9 cellular contexts compared by ENCODE assay signal in the genomic region with DNA sequence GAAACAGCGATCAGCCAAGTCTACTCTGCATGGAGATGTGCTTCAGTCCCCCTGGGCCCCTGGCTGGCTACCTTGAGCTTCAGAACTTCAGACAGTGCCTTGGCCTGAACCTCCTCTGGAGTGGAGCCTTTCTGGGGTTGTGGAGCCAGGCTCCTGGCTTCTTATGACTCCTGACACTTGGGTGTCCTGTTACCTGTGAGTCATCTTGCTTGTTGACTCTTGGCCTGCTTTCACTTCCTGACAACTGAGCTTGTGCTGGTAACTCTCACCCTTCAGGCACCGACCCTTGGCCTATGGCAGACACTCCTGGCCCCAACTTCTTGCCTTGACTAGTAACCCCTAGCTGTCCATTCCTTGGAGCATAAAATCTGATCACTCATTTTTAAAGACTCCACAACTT. TPM values are rescaled to one million over a fixed set of nuclear protein-coding genes. Genes with fewer than 3 reads are reported as not detected.
A peak's percentile ranks its signal among the peaks of the same experiment; 100 is the strongest.
DNase-seq lines count a peak whose midpoint lies in the region; ATAC-seq, FAIRE-seq and TF ChIP-seq lines count a peak whose summit lies in the region.
"Had no signal": no experiment of that assay in that cellular context is flagged by ENCODE, and none has a peak within 500 bp of the region (broad histone marks: within the 10 kb centered on the region; RNA-seq: fewer than 3 reads in every experiment).

No MANE protein-coding gene starts in this region.

- no TSS peak for BruUV-seq in MCF 10A (replicated peaks; lab: Mats Ljungman, UMichigan)

- H3K27me3 Mint-ChIP-seq in MCF 10A (ENCODE audit: insufficient read depth, unreplicated experiment), result no peaks in the 10 kb centered on the region

- DNase-seq in GM12892 (ENCODE audit: insufficient read length) (peak; percentile 10), HuH-7 (ENCODE audit: low spot score) (peak; percentile 44), MCF 10A (ENCODE audit: unreplicated experiment) (peak; percentile 93), smooth muscle cell (lab: John Stamatoyannopoulos, UW; ENCODE audit: unreplicated experiment) (no peak), NCI-H526 treated with DMSO at 0.1 percent for 48 hours (lab: John Stamatoyannopoulos, UW) (no peak), DMS79 treated with DMSO at 0.1 percent for 48 hours (lab: John Stamatoyannopoulos, UW) (no peak)
- DNase-seq in central memory CD4-positive, alpha-beta T cell, result no peak

- no peaks in the 10 kb centered on the region for H3K79me2 ChIP-seq in smooth muscle cell (ENCODE audit: low read depth)

- no peak for TF ChIP-seq POLR2A in GM12892 (IDR thresholded peaks at IDR 0.05; ENCODE audit: low read depth, low read length)

- no peaks in the 10 kb centered on the region for H3K4me1 ChIP-seq in smooth muscle cell (ENCODE audit: low read depth)

- intact Hi-C loops in MCF 10A (cut with micrococcal nuclease), result no loop called here

- no peaks in the 10 kb centered on the region for H3K27me3 ChIP-seq in smooth muscle cell (ENCODE audit: low read depth)

- H3K4me3 ChIP-seq in smooth muscle cell, result no peak overlapping the region
- H3K4me3 ChIP-seq: SK-N-MC had no signal

- H4K20me1 ChIP-seq in smooth muscle cell (ENCODE audit: low read depth), result no peaks in the 10 kb centered on the region

- H3K9ac ChIP-seq in smooth muscle cell (ENCODE audit: low read depth), result no peak overlapping the region

- CTCF ChIA-PET in MCF 10A (lab: Yijun Ruan, JAX), result interaction anchor here (0.6 to 1.8 kb wide), 6 partner anchors 15 to 300 kb away, joined by 3 to 6 read pairs (median 5); no protein-coding TSS in a partner anchor

- peaks cover 4% of the 10 kb centered on the region for H3K36me3 ChIP-seq in smooth muscle cell (ENCODE audit: low read depth)

- H3K9me3 ChIP-seq in smooth muscle cell (replicated peaks; ENCODE audit: low read depth), result no peaks in the 10 kb centered on the region

- peaks cover 11% of the 10 kb centered on the region for H3K4me1 Mint-ChIP-seq in MCF 10A (ENCODE audit: insufficient read depth, unreplicated experiment)

- peak overlapping the region; percentile 21 for H2AFZ ChIP-seq in smooth muscle cell (ENCODE audit: low read depth)

- no peak overlapping the region for H3K4me2 ChIP-seq in smooth muscle cell

- TF ChIP-seq CTCF in MCF 10A (IDR thresholded peaks at IDR 0.05; ENCODE audit: unreplicated experiment) (no peak), smooth muscle cell (IDR thresholded peaks at IDR 0.05; ENCODE audit: borderline replicate concordance, insufficient read depth, poor library complexity, severe bottlenecking) (no peak)

- H3K9me3 Mint-ChIP-seq in MCF 10A (ENCODE audit: unreplicated experiment), result no peaks in the 10 kb centered on the region

- H3K36me3 Mint-ChIP-seq in MCF 10A (ENCODE audit: insufficient read depth, unreplicated experiment), result no peaks in the 10 kb centered on the region

- 47% methylated on average over 2 of the region's 2 CpGs for WGBS in smooth muscle cell (ENCODE audit: low lambda C conversion rate)

- FAIRE-seq in GM12892 (lab: Jason Lieb, UNC), result no peak

- no peaks in the 10 kb centered on the region for H3F3A ChIP-seq in smooth muscle cell (ENCODE audit: low read depth)

- H3K27ac Mint-ChIP-seq in MCF 10A (ENCODE audit: low read depth, unreplicated experiment), result peak overlapping the region; percentile 61

- no peak overlapping the region for H3K4me3 Mint-ChIP-seq in MCF 10A (ENCODE audit: unreplicated experiment)

- H3K27ac ChIP-seq in smooth muscle cell (ENCODE audit: low read depth), result peak overlapping the region; percentile 41
- H3K27ac ChIP-seq: SK-N-MC had no signal

- POLR2A ChIA-PET in MCF 10A (lab: Yijun Ruan, JAX), result interaction anchor here (0.6 to 1.4 kb wide), 5 partner anchors 10 to 192 kb away, joined by 3 to 10 read pairs (median 4); no protein-coding TSS in a partner anchor

- peak; percentile 90 for ATAC-seq in GM21825 (IDR thresholded peaks at IDR 0.05; ENCODE audit: unreplicated experiment)

RNA-seq across cellular contexts. Expression of a gene that starts 46.5 kb away (rescaled TPM):
- not detected for polyA plus RNA-seq in GM12892 (2012; ENCODE audit: missing spikeins)
- not detected in 2 replicates for total RNA-seq in MCF 10A (2022)
- 0.13 TPM in 1 of 2 replicates, not detected in the other for total RNA-seq in smooth muscle cell
- polyA plus RNA-seq in smooth muscle cell, result not detected in 2 replicates

RNA-seq across cellular contexts. Expression of a gene that starts 52.1 kb away (rescaled TPM):
- 11.1 TPM for polyA plus RNA-seq in GM12892 (2012; ENCODE audit: missing spikeins)
- total RNA-seq in MCF 10A (2022) (31.9 and 43.4 TPM in 2 replicates), smooth muscle cell (69.0 and 70.9 TPM in 2 replicates)
- 17.7 and 23.2 TPM in 2 replicates for polyA plus RNA-seq in smooth muscle cell

Comparison
In these comparisons a context has a peak if more than half of its experiments do, and no peak if none do; other contexts are left out.
1. DNase-seq: peak in GM12892 (single experiment), HuH-7 (single experiment) and MCF 10A (single experiment); none in smooth muscle cell (single experiment), NCI-H526 treated with DMSO at 0.1 percent for 48 hours (single experiment), central memory CD4-positive, alpha-beta T cell (single experiment) and DMS79 treated with DMSO at 0.1 percent for 48 hours (single experiment).